In the genomic region with DNA sequence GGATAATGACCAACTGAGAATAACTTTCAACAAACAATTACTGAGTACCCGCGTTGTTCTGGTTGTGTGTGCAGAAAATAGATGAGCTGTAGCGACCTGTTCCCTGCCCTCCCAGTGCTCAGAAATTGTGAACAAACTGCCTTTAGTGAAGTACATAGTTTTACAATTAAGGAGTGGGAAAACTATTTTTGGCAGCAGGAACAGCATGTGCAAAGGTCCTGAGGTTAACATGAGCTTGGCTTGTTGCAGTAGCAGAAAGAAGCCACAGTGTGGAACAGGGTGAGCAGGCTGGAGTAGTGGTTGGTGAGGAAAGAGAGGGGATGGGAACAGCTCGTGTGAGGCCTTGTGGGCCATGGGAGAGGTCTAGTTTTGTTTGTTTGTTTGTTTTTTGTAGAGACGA, we compare ENCODE assay signal across 1 cellular context.
TF ChIP-seq lines count a peak whose summit lies in the region.

No MANE protein-coding gene starts in this region.

TF ChIP-seq in IMR-90, 13 proteins besides CTCF, POLR2A, EP300 and RAD21:
- no peak for TF ChIP-seq CEBPB (IDR thresholded peaks at IDR 0.05; ENCODE audit: low read depth, low read length)
- TF ChIP-seq RFX5 (IDR thresholded peaks at IDR 0.05; ENCODE audit: low read depth, low read length) = no peak
- TF ChIP-seq MAFK (IDR thresholded peaks at IDR 0.05; ENCODE audit: low read depth, low read length) = no peak
- TF ChIP-seq FOS (IDR thresholded peaks at IDR 0.05; ENCODE audit: low read depth, low read length) = no peak
- no peak for TF ChIP-seq CHD1 (IDR thresholded peaks at IDR 0.05; ENCODE audit: low read depth, low read length)
- no peak for TF ChIP-seq MXI1 (IDR thresholded peaks at IDR 0.05; ENCODE audit: borderline replicate concordance, low read depth, low read length)
- no peak for TF ChIP-seq ELK1 (IDR thresholded peaks at IDR 0.05; ENCODE audit: borderline replicate concordance, low read depth, low read length)
- TF ChIP-seq SMC3 (IDR thresholded peaks at IDR 0.05; ENCODE audit: low read depth, low read length) = no peak
- TF ChIP-seq MAZ (IDR thresholded peaks at IDR 0.05; ENCODE audit: borderline replicate concordance, low read depth, low read length) = no peak
- TF ChIP-seq, protein P1, sequence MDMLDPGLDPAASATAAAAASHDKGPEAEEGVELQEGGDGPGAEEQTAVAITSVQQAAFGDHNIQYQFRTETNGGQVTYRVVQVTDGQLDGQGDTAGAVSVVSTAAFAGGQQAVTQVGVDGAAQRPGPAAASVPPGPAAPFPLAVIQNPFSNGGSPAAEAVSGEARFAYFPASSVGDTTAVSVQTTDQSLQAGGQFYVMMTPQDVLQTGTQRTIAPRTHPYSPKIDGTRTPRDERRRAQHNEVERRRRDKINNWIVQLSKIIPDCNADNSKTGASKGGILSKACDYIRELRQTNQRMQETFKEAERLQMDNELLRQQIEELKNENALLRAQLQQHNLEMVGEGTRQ (IDR thresholded peaks at IDR 0.05; ENCODE audit: low read depth, low read length) = no peak
- no peak for TF ChIP-seq NFE2L2 (IDR thresholded peaks at IDR 0.05; ENCODE audit: low read depth, low read length)
- no peak for TF ChIP-seq BHLHE40 (IDR thresholded peaks at IDR 0.05; ENCODE audit: low read depth, low read length)
- TF ChIP-seq RCOR1 (IDR thresholded peaks at IDR 0.05; ENCODE audit: insufficient replicate concordance, low read length) = no peak
